8 cellular contexts compared by ENCODE assay signal in genomic region chr21:35933466-35933865, GRCh38.
A peak's percentile ranks its signal among the peaks of the same experiment; 100 is the strongest.
DNase-seq lines count a peak whose midpoint lies in the region; ATAC-seq and TF ChIP-seq lines count a peak whose summit lies in the region.

No MANE protein-coding gene starts in this region.

- POLR2A ChIA-PET in AG04449 (lab: Yijun Ruan, JAX) = interaction anchor here (0.7 to 1.0 kb wide), 2 partner anchors 944 to 1148 kb away, joined by 4 read pairs; no protein-coding TSS in a partner anchor

- no peaks in the 10 kb centered on the region for H3K79me2 ChIP-seq in Loucy (ENCODE audit: insufficient read depth, low read length)

- H4K20me1 ChIP-seq in Loucy (ENCODE audit: insufficient read depth, low read length, poor library complexity, severe bottlenecking) = no peaks in the 10 kb centered on the region

- DNase-seq in AG04449 (ENCODE audit: low read depth, low spot score) (peak; percentile 67), cerebellar cortex (ENCODE audit: low spot score) (peak; percentile 10), lower lobe of right lung (no peak)
- no peak for DNase-seq in activated effector memory CD4-positive, alpha-beta T cell treated with anti-CD3 and anti-CD28 coated beads, Interleukin-2, amount 50 U/mL, for 16 hours
- no peak for DNase-seq in stimulated activated CD4-positive, alpha-beta T cell treated with anti-CD3 and anti-CD28 coated beads, Interleukin-2, amount 100 ng/mL, for 48 hours

- no peaks in the 10 kb centered on the region for H3F3A ChIP-seq in Loucy (ENCODE audit: low read depth)

- H3K9me3 ChIP-seq in Loucy (ENCODE audit: insufficient read depth, low read depth, low read length) (no peaks in the 10 kb centered on the region), lower lobe of right lung (no peaks in the 10 kb centered on the region)

- intact Hi-C loops in lower lobe of right lung (cut with DNase I) = no loop called here

- H3K9me2 ChIP-seq in Loucy (replicated peaks; ENCODE audit: low read depth, low read length) = no peaks in the 10 kb centered on the region

- no peak overlapping the region for H3K4me2 ChIP-seq in Loucy (ENCODE audit: low read depth, low read length, poor library complexity, severe bottlenecking)

- CTCF ChIA-PET in AG04449 (lab: Yijun Ruan, JAX) = interaction anchor here (0.9 to 1.5 kb wide), 10 partner anchors 8 to 1240 kb away, joined by 3 to 6 read pairs (median 4); no protein-coding TSS in a partner anchor

- ATAC-seq in lower lobe of right lung (peak; percentile 73 to 75), HG02973 (IDR thresholded peaks at IDR 0.05; ENCODE audit: unreplicated experiment) (no peak), GM21717 (IDR thresholded peaks at IDR 0.05; ENCODE audit: unreplicated experiment) (no peak)

- H3K4me1 ChIP-seq in Loucy (ENCODE audit: insufficient read depth, low read length, poor library complexity, severe bottlenecking) (peaks cover 6% of the 10 kb centered on the region), lower lobe of right lung (peaks cover 23% of the 10 kb centered on the region)

- H3K36me3 ChIP-seq in Loucy (ENCODE audit: insufficient read depth, low read length) = no peaks in the 10 kb centered on the region
- no peaks in the 10 kb centered on the region for H3K36me3 ChIP-seq in lower lobe of right lung

- H2AFZ ChIP-seq in Loucy (ENCODE audit: low read length) = no peak overlapping the region

- no peak overlapping the region for H3K9ac ChIP-seq in Loucy (ENCODE audit: low read depth, low read length, poor library complexity, severe bottlenecking)

- TF ChIP-seq CTCF in AG04449 (IDR thresholded peaks at IDR 0.05; ENCODE audit: insufficient read depth, low read length, missing control alignments) (no peak), Loucy (conservative IDR thresholded peaks at IDR 0.05; ENCODE audit: low read length) (peak; percentile 42), lower lobe of right lung (IDR thresholded peaks at IDR 0.05) (no peak)

- H3K27me3 ChIP-seq in Loucy (ENCODE audit: insufficient read depth, low read length, poor library complexity, severe bottlenecking) (no peaks in the 10 kb centered on the region), lower lobe of right lung (ENCODE audit: low read depth) (no peaks in the 10 kb centered on the region)

- H3K4me3 ChIP-seq in AG04449 (ENCODE audit: low read depth, low read length) (no peak overlapping the region), Loucy (ENCODE audit: low read length, poor library complexity, severe bottlenecking) (no peak overlapping the region), lower lobe of right lung (no peak overlapping the region)

- no peak overlapping the region for H3K27ac ChIP-seq in lower lobe of right lung

Comparison
In these comparisons a context has a peak if more than half of its experiments do, and no peak if none do; other contexts are left out.
1. DNase-seq: peak in AG04449 (single experiment) and cerebellar cortex (single experiment); none in lower lobe of right lung (single experiment), activated effector memory CD4-positive, alpha-beta T cell treated with anti-CD3 and anti-CD28 coated beads, Interleukin-2, amount 50 U/mL, for 16 hours (single experiment) and stimulated activated CD4-positive, alpha-beta T cell treated with anti-CD3 and anti-CD28 coated beads, Interleukin-2, amount 100 ng/mL, for 48 hours (0 of 2).
2. ATAC-seq: peak in lower lobe of right lung (2 of 2); none in HG02973 (single experiment) and GM21717 (single experiment).